In the genomic region with DNA sequence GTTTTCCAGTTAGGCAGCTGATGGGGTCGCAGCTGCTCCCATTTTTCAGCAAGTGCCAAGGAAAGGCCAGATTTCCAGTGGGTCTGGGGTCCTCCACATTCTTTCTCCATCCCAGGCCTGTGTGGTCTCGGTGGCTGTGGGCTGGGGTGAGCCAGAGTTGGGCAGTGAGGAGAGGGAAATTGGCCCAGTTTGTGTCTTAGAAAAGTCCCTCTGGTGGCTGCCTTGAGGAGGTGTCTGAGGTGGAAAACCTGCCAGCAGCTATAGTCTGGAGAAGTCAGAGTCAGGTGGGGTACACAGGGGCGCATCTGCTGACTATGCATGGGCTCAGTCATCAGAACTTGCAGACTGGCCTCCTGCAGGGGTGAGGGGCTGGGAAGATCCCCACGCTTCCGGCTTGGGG, we compare ENCODE assay signal across 10 cellular contexts. TPM values are rescaled to one million over a fixed set of nuclear protein-coding genes. Genes with fewer than 3 reads are reported as not detected.
A peak's percentile ranks its signal among the peaks of the same experiment; 100 is the strongest.
DNase-seq lines count a peak whose midpoint lies in the region; ATAC-seq and TF ChIP-seq lines count a peak whose summit lies in the region.
"Had no signal": no experiment of that assay in that cellular context is flagged by ENCODE, and none has a peak within 500 bp of the region (broad histone marks: within the 10 kb centered on the region; RNA-seq: fewer than 3 reads in every experiment).

No MANE protein-coding gene starts in this region.

- H3K36me3 ChIP-seq in DND-41 (ENCODE audit: insufficient read depth, low read length) = no peaks in the 10 kb centered on the region
- no peaks in the 10 kb centered on the region for H3K36me3 ChIP-seq in kidney epithelial cell (ENCODE audit: control insufficient read depth, insufficient read depth, low read length)
- H3K36me3 ChIP-seq in MG63 = no peaks in the 10 kb centered on the region

- H3K9ac ChIP-seq in DND-41 (ENCODE audit: low read depth, low read length) = no peak overlapping the region

- H3K4me1 ChIP-seq in DND-41 (ENCODE audit: insufficient read depth, low read length) = no peaks in the 10 kb centered on the region

- ATAC-seq in DND-41 (ENCODE audit: insufficient read depth, low read depth) (peak; percentile 56; the same call in 2 of the 3 replicates), WTC11 (peak; percentile 93), GM21360 (IDR thresholded peaks at IDR 0.05; ENCODE audit: unreplicated experiment) (no peak)

- TF ChIP-seq CTCF in DND-41 (IDR thresholded peaks at IDR 0.05; ENCODE audit: borderline replicate concordance, extremely low read depth, low read length, poor library complexity, severe bottlenecking) (peak; percentile 38), WTC11 (IDR thresholded peaks at IDR 0.05) (no peak), kidney epithelial cell (IDR thresholded peaks at IDR 0.05; ENCODE audit: insufficient read depth, low read length, poor library complexity, severe bottlenecking) (peak; percentile 49)

- H3K9me3 ChIP-seq in DND-41 (ENCODE audit: insufficient read depth, low read length, severe bottlenecking) (no peaks in the 10 kb centered on the region), MG63 (no peaks in the 10 kb centered on the region)

- no peak overlapping the region for H2AFZ ChIP-seq in DND-41 (ENCODE audit: low read depth, low read length)

- peak overlapping the region; percentile 76; the same call in 1 of the 2 replicates for H3K27ac Mint-ChIP-seq in WTC11
- H3K27ac Mint-ChIP-seq: activated T-cell treated with anti-CD3 and anti-CD28 coated beads, Interleukin-2, amount 50 U/mL, for 24 hours had no signal

- CTCF ChIA-PET in WTC11 (lab: Charles Lee) = interaction anchor here (0.6 to 2.4 kb wide), 31 partner anchors 10 to 693 kb away, joined by 3 to 24 read pairs (median 4); a partner anchor contains a TSS

- H3K27me3 ChIP-seq in DND-41 (ENCODE audit: insufficient read depth, low read length, poor library complexity) (no peaks in the 10 kb centered on the region), kidney epithelial cell (ENCODE audit: control insufficient read depth, insufficient read depth, low read length) (no peaks in the 10 kb centered on the region), MG63 (no peaks in the 10 kb centered on the region)

- no peaks in the 10 kb centered on the region for H3K9me3 Mint-ChIP-seq in WTC11
- H3K9me3 Mint-ChIP-seq: activated T-cell treated with anti-CD3 and anti-CD28 coated beads, Interleukin-2, amount 50 U/mL, for 24 hours had no signal

- H3K4me1 Mint-ChIP-seq in WTC11 = peaks cover 23% of the 10 kb centered on the region

- no peaks in the 10 kb centered on the region for H3K36me3 Mint-ChIP-seq in WTC11

- H3K27ac ChIP-seq in DND-41 (ENCODE audit: low read length) (no peak overlapping the region), substantia nigra (ENCODE audit: low read depth, low read length, poor library complexity, severe bottlenecking) (no peak overlapping the region)

- H3K4me3 ChIP-seq in DND-41 (ENCODE audit: low read depth in 1 of 2, low read length in 2 of 2) = no peak overlapping the region
- H3K4me3 ChIP-seq in kidney epithelial cell (ENCODE audit: low read depth, low read length) = no peak overlapping the region
- no peak overlapping the region for H3K4me3 ChIP-seq in MG63

- H3K4me2 ChIP-seq in DND-41 (ENCODE audit: insufficient read depth, low read length) = no peak overlapping the region

- POLR2A ChIA-PET in WTC11 (lab: Charles Lee) = interaction anchor here (0.6 kb wide), 1 partner anchor 62 kb away, joined by 3 read pairs; no protein-coding TSS in a partner anchor

- no peaks in the 10 kb centered on the region for H3K27me3 Mint-ChIP-seq in WTC11 (ENCODE audit: low read depth)

- no peaks in the 10 kb centered on the region for H3K79me2 ChIP-seq in DND-41 (ENCODE audit: insufficient read depth, low read length)

- H4K20me1 ChIP-seq in DND-41 (ENCODE audit: insufficient read depth, low read length) = no peaks in the 10 kb centered on the region

- DNase-seq in DND-41 (no peak), HT-29 (ENCODE audit: low spot score) (peak; percentile 32), WTC11 (ENCODE audit: low spot score) (peak; percentile 43), kidney epithelial cell (ENCODE audit: low read depth) (no peak), substantia nigra (lab: John Stamatoyannopoulos, UW) (no peak), MG63 (no peak)
- DNase-seq in effector CD4-positive, alpha-beta T cell = no peak
- DNase-seq: activated T-cell treated with anti-CD3 and anti-CD28 coated beads, Interleukin-2, amount 50 U/mL, for 24 hours; NCI-H226 had no signal

- no peak overlapping the region for H3K4me3 Mint-ChIP-seq in WTC11
- H3K4me3 Mint-ChIP-seq: activated T-cell treated with anti-CD3 and anti-CD28 coated beads, Interleukin-2, amount 50 U/mL, for 24 hours had no signal

TF ChIP-seq in WTC11, 78 proteins besides CTCF, POLR2A, EP300 and RAD21:
- TF ChIP-seq ATF1 (CRISPR knock-in tag; IDR thresholded peaks at IDR 0.05) = no peak
- no peak for TF ChIP-seq NFYB (CRISPR knock-in tag; conservative IDR thresholded peaks at IDR 0.05; ENCODE audit: low read depth)
- no peak for TF ChIP-seq MYBL2 (CRISPR knock-in tag; IDR thresholded peaks at IDR 0.05)
- TF ChIP-seq, protein P1, sequence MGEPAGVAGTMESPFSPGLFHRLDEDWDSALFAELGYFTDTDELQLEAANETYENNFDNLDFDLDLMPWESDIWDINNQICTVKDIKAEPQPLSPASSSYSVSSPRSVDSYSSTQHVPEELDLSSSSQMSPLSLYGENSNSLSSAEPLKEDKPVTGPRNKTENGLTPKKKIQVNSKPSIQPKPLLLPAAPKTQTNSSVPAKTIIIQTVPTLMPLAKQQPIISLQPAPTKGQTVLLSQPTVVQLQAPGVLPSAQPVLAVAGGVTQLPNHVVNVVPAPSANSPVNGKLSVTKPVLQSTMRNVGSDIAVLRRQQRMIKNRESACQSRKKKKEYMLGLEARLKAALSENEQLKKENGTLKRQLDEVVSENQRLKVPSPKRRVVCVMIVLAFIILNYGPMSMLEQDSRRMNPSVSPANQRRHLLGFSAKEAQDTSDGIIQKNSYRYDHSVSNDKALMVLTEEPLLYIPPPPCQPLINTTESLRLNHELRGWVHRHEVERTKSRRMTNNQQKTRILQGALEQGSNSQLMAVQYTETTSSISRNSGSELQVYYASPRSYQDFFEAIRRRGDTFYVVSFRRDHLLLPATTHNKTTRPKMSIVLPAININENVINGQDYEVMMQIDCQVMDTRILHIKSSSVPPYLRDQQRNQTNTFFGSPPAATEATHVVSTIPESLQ (CRISPR knock-in tag; IDR thresholded peaks at IDR 0.05) = no peak
- TF ChIP-seq, protein P2, sequence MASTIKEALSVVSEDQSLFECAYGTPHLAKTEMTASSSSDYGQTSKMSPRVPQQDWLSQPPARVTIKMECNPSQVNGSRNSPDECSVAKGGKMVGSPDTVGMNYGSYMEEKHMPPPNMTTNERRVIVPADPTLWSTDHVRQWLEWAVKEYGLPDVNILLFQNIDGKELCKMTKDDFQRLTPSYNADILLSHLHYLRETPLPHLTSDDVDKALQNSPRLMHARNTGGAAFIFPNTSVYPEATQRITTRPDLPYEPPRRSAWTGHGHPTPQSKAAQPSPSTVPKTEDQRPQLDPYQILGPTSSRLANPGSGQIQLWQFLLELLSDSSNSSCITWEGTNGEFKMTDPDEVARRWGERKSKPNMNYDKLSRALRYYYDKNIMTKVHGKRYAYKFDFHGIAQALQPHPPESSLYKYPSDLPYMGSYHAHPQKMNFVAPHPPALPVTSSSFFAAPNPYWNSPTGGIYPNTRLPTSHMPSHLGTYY (CRISPR knock-in tag; IDR thresholded peaks at IDR 0.05) = no peak
TF ChIP-seq in WTC11: peak in this region for 0.

RNA-seq across cellular contexts. Expression of a gene that starts 30.5 kb away (rescaled TPM):
- not detected in 2 replicates for total RNA-seq in HT-29 (2014; rRNA removed; shearing (Covaris generic))
- not detected in 3 replicates for total RNA-seq in WTC11 (2021)
- not detected in 2 replicates for total RNA-seq in kidney epithelial cell
- total RNA-seq in MG63 (2014; rRNA removed; shearing (Covaris generic); ENCODE audit: low replicate concordance) = not detected in 2 replicates

RNA-seq across cellular contexts. Expression of a gene that starts 46.6 kb away (rescaled TPM):
- 20.4 and 22.0 TPM in 2 replicates for total RNA-seq in HT-29 (2014; rRNA removed; shearing (Covaris generic))
- total RNA-seq in WTC11 (2021) = 17.8 to 22.5 TPM (median 19.3 TPM) in 3 replicates
- total RNA-seq in kidney epithelial cell = 12.4 and 22.6 TPM in 2 replicates
- total RNA-seq in MG63 (2014; rRNA removed; shearing (Covaris generic); ENCODE audit: low replicate concordance) = 7.8 and 15.6 TPM in 2 replicates

RNA-seq across cellular contexts. Expression of a gene that starts 46.6 kb away (rescaled TPM):
- 128 and 129 TPM in 2 replicates for total RNA-seq in HT-29 (2014; rRNA removed; shearing (Covaris generic))
- total RNA-seq in WTC11 (2021) (80.1 to 83.6 TPM (median 82.3 TPM) in 3 replicates), kidney epithelial cell (84.3 and 87.4 TPM in 2 replicates)
- 83.1 and 138 TPM in 2 replicates for total RNA-seq in MG63 (2014; rRNA removed; shearing (Covaris generic); ENCODE audit: low replicate concordance)

Comparison
In these comparisons a context has a peak if more than half of its experiments do, and no peak if none do; other contexts are left out.
1. DNase-seq: peak in HT-29 (single experiment) and WTC11 (single experiment); none in DND-41 (single experiment), kidney epithelial cell (single experiment), effector CD4-positive, alpha-beta T cell (single experiment), substantia nigra (0 of 49) and MG63 (single experiment).